Comparison of ENCODE assay signal across 8 cellular contexts in genomic region chr1:167121375-167122120, GRCh38. TPM values are rescaled to one million over a fixed set of nuclear protein-coding genes. Genes with fewer than 3 reads are reported as not detected.
DNase-seq lines count a peak whose midpoint lies in the region; ATAC-seq, FAIRE-seq and TF ChIP-seq lines count a peak whose summit lies in the region.

No MANE protein-coding gene starts in this region.

- H3K4me1 ChIP-seq in pancreas = no peaks in the 10 kb centered on the region

- FAIRE-seq in pancreas (lab: Jason Lieb, UNC) = no peak

- peaks cover 2% of the 10 kb centered on the region for H3K27me3 Mint-ChIP-seq in activated naive CD4-positive, alpha-beta T cell treated with anti-CD3 and anti-CD28 coated beads for 36 hours (ENCODE audit: low read depth)
- peaks cover 21% of the 10 kb centered on the region for H3K27me3 Mint-ChIP-seq in glutamatergic neuron (ENCODE audit: unreplicated experiment)

- no peaks in the 10 kb centered on the region for H3K9me3 Mint-ChIP-seq in activated naive CD4-positive, alpha-beta T cell treated with anti-CD3 and anti-CD28 coated beads for 36 hours
- H3K9me3 Mint-ChIP-seq in glutamatergic neuron (ENCODE audit: unreplicated experiment) = peaks cover 9% of the 10 kb centered on the region

- 6 to 7% methylated on average over 47 of the region's 47 CpGs for WGBS in pancreas, 2 donors

- no peak overlapping the region for H3K27ac Mint-ChIP-seq in activated naive CD4-positive, alpha-beta T cell treated with anti-CD3 and anti-CD28 coated beads for 36 hours
- no peak overlapping the region for H3K27ac Mint-ChIP-seq in glutamatergic neuron (ENCODE audit: unreplicated experiment)

- H3K4me3 ChIP-seq in BJ (ENCODE audit: low read depth, low read length) (peak overlapping the region; percentile 9; the same call in 1 of the 2 replicates), pancreas (peak overlapping the region; percentile 12 to 44 (median 26))

- ATAC-seq in pancreas (peak; percentile 82 to 90 (median 88)), HG03196 (IDR thresholded peaks at IDR 0.05; ENCODE audit: unreplicated experiment) (no peak)

- CTCF ChIA-PET in BJ (lab: Yijun Ruan, JAX) = interaction anchor here (1.3 kb wide), 1 partner anchor 56 kb away, joined by 5 read pairs; no protein-coding TSS in a partner anchor
- CTCF ChIA-PET in activated naive CD4-positive, alpha-beta T cell treated with anti-CD3 and anti-CD28 coated beads for 36 hours (lab: Charles Lee) = interaction anchor here (0.7 to 4.9 kb wide), 23 partner anchors 9 to 432 kb away, joined by 3 to 28 read pairs (median 5); partner anchors contain the start of genes CREG1, GPA33 and POU2F1

- DNase-seq in BJ (ENCODE audit: low read depth) (no peak), NCI-H226 (peak; percentile 81), glutamatergic neuron (peak; percentile 36), pancreas (peak; percentile 31 to 79 (median 56)), NCI-H524 treated with DMSO at 0.1 percent for 48 hours (lab: John Stamatoyannopoulos, UW) (no peak)
- DNase-seq in activated naive CD4-positive, alpha-beta T cell treated with anti-CD3 and anti-CD28 coated beads for 36 hours = peak; percentile 58
- DNase-seq in effector CD4-positive, alpha-beta T cell = no peak

- peak overlapping the region; percentile 81 for H3K4me3 Mint-ChIP-seq in activated naive CD4-positive, alpha-beta T cell treated with anti-CD3 and anti-CD28 coated beads for 36 hours
- peak overlapping the region; percentile 83 for H3K4me3 Mint-ChIP-seq in glutamatergic neuron (ENCODE audit: unreplicated experiment)

- peaks cover 3% of the 10 kb centered on the region for H3K4me1 Mint-ChIP-seq in activated naive CD4-positive, alpha-beta T cell treated with anti-CD3 and anti-CD28 coated beads for 36 hours (ENCODE audit: low read depth)
- H3K4me1 Mint-ChIP-seq in glutamatergic neuron (ENCODE audit: low read depth, unreplicated experiment) = peaks cover 4% of the 10 kb centered on the region

- intact Hi-C loops in activated naive CD4-positive, alpha-beta T cell treated with anti-CD3 and anti-CD28 coated beads for 36 hours (cut with micrococcal nuclease) = loop anchor here (1.0 to 5.0 kb wide), 8 partner anchors 31 to 431 kb away; partner anchors contain the start of genes CREG1, GPA33 and POU2F1
- intact Hi-C loops in pancreas (cut with DNase I) = no loop called here

- H3K27me3 ChIP-seq in BJ (ENCODE audit: control insufficient read depth, insufficient read depth, low read length) (no peaks in the 10 kb centered on the region; the same call in 1 of the 2 replicates), pancreas (no peaks in the 10 kb centered on the region)

- POLR2A ChIA-PET in BJ (lab: Charles Lee) = no interaction called here

- no peak overlapping the region for H3K27ac ChIP-seq in pancreas

- no peaks in the 10 kb centered on the region for H3K36me3 Mint-ChIP-seq in activated naive CD4-positive, alpha-beta T cell treated with anti-CD3 and anti-CD28 coated beads for 36 hours (ENCODE audit: low read depth)
- peaks cover 8% of the 10 kb centered on the region for H3K36me3 Mint-ChIP-seq in glutamatergic neuron (ENCODE audit: unreplicated experiment)

- no peak for TF ChIP-seq CTCF in BJ (IDR thresholded peaks at IDR 0.05; ENCODE audit: insufficient read depth, low read depth, low read length)
- TF ChIP-seq CTCF in glutamatergic neuron (IDR thresholded peaks at IDR 0.05; ENCODE audit: partially characterized antibody, unreplicated experiment) = no peak
- no peak for TF ChIP-seq CTCF in pancreas (IDR thresholded peaks at IDR 0.05)

- H3K36me3 ChIP-seq in BJ (ENCODE audit: control insufficient read depth, insufficient read depth, low read length) (no peaks in the 10 kb centered on the region), pancreas (no peaks in the 10 kb centered on the region)

- no peaks in the 10 kb centered on the region for H3K9me3 ChIP-seq in pancreas

RNA-seq across cellular contexts. Expression of gene STYXL2, which starts 27.7 kb away (rescaled TPM):
- polyA plus RNA-seq in BJ (2011; rRNA removed) = not detected in 2 replicates
- not detected in 2 replicates for polyA minus RNA-seq in BJ (2011; rRNA and poly(A)+ RNA removed)
- total RNA-seq in activated naive CD4-positive, alpha-beta T cell treated with anti-CD3 and anti-CD28 coated beads for 36 hours = not detected
- total RNA-seq in glutamatergic neuron (ENCODE audit: unreplicated experiment) = 0.27 TPM
- total RNA-seq in pancreas = under 1 TPM in 2 of 6 donors, not detected in 4; 0.12 to 0.37 TPM
- polyA plus RNA-seq in pancreas = under 1 TPM in 1 of 2 donors, not detected in 1; 0.02 TPM

RNA-seq across cellular contexts. Expression of gene GPA33, which starts 31.4 kb away (rescaled TPM):
- polyA plus RNA-seq in BJ (2011; rRNA removed) (not detected in 2 replicates), pancreas (under 1 TPM in 1 of 2 donors, not detected in 1; 0.11 TPM)
- polyA minus RNA-seq in BJ (2011; rRNA and poly(A)+ RNA removed) = not detected in 2 replicates
- 1 to 10 TPM; 1.2 to 1.4 TPM for total RNA-seq in activated naive CD4-positive, alpha-beta T cell treated with anti-CD3 and anti-CD28 coated beads for 36 hours
- total RNA-seq in glutamatergic neuron (ENCODE audit: unreplicated experiment) (not detected), pancreas (under 1 TPM in 2 of 6 donors, not detected in 4; 0.16 to 0.22 TPM)

Comparison
In these comparisons a context has a peak if more than half of its experiments do, and no peak if none do; other contexts are left out.
1. DNase-seq: peak in NCI-H226 (single experiment), activated naive CD4-positive, alpha-beta T cell treated with anti-CD3 and anti-CD28 coated beads for 36 hours (single experiment), glutamatergic neuron (single experiment) and pancreas (6 of 6); none in BJ (single experiment), effector CD4-positive, alpha-beta T cell (single experiment) and NCI-H524 treated with DMSO at 0.1 percent for 48 hours (single experiment).